In genomic region chr6:2862712-2863174, GRCh38 we compare ENCODE assay signal across 7 cellular contexts. TPM values are rescaled to one million over a fixed set of nuclear protein-coding genes. Genes with fewer than 3 reads are reported as not detected.
DNase-seq lines count a peak whose midpoint lies in the region; ATAC-seq and TF ChIP-seq lines count a peak whose summit lies in the region.

No MANE protein-coding gene starts in this region.

- H3K9me2 ChIP-seq in GM23338 (ENCODE audit: insufficient read depth) (0 out of 2 replicates have a peak, but pooled peaks cover 4% of the 10 kb centered on the region), Karpas-422 (replicated peaks; ENCODE audit: insufficient read depth, low read length) (no peaks in the 10 kb centered on the region)

- H3K4me2 ChIP-seq in GM23338: 0 out of 2 replicates have a peak overlapping the region, but pooled peaks have one; percentile 11
- peak overlapping the region; percentile 71 for H3K4me2 ChIP-seq in Karpas-422 (ENCODE audit: low read depth, low read length, poor library complexity, severe bottlenecking)

- H4K20me1 ChIP-seq in GM23338 (replicated peaks; ENCODE audit: insufficient read depth) (no peaks in the 10 kb centered on the region), Karpas-422 (ENCODE audit: insufficient read depth, low read depth, low read length) (no peaks in the 10 kb centered on the region)

- H3K4me1 ChIP-seq in GM23338 (ENCODE audit: insufficient read depth) (peaks cover 49% of the 10 kb centered on the region), Karpas-422 (ENCODE audit: low read length) (peaks cover 83% of the 10 kb centered on the region)

- H3K36me3 ChIP-seq in GM23338 (ENCODE audit: insufficient read depth) (no peaks in the 10 kb centered on the region), Karpas-422 (ENCODE audit: insufficient read depth, low read length) (no peaks in the 10 kb centered on the region)

- peak overlapping the region; percentile 62 for H3K9ac ChIP-seq in Karpas-422 (ENCODE audit: low read length)

- H3K4me3 ChIP-seq in GM23338 (no peak overlapping the region), Karpas-422 (ENCODE audit: low read length) (peak overlapping the region; percentile 42)

- H3F3A ChIP-seq in GM23338 (replicated peaks; ENCODE audit: low read depth): no peaks in the 10 kb centered on the region

- H3K4me1 Mint-ChIP-seq in GM23338 (peaks cover 62% of the 10 kb centered on the region), immature natural killer cell (peaks cover 39 to 54% of the 10 kb centered on the region in 2 donors)

- H3K36me3 Mint-ChIP-seq in GM23338 (ENCODE audit: low read depth) (peaks cover 7% of the 10 kb centered on the region; the same call in 2 of the 3 replicates), immature natural killer cell (peaks cover 0 to 3% (median 0%) of the 10 kb centered on the region in 3 donors)

- H3K27ac Mint-ChIP-seq in GM23338: no peak overlapping the region
- peak overlapping the region in 4 of 6 donors; percentile 92 to 96 (median 95) for H3K27ac Mint-ChIP-seq in immature natural killer cell

- no peaks in the 10 kb centered on the region for H3K9me3 Mint-ChIP-seq in GM23338
- no peaks in the 10 kb centered on the region for H3K9me3 Mint-ChIP-seq in immature natural killer cell

- H3K27me3 Mint-ChIP-seq in GM23338 (ENCODE audit: insufficient read depth, low read depth, poor library complexity) (peaks cover 15% of the 10 kb centered on the region), immature natural killer cell (ENCODE audit: low read depth in 3 of 3) (peaks cover 2 to 20% (median 14%) of the 10 kb centered on the region in 3 donors)

- H3K79me2 ChIP-seq in GM23338 (replicated peaks; ENCODE audit: insufficient read depth): no peaks in the 10 kb centered on the region
- no peaks in the 10 kb centered on the region for H3K79me2 ChIP-seq in Karpas-422 (ENCODE audit: low read length)

- no peaks in the 10 kb centered on the region for H3K27me3 ChIP-seq in GM23338 (ENCODE audit: insufficient read depth)
- H3K27me3 ChIP-seq in Karpas-422 (ENCODE audit: low read length): no peaks in the 10 kb centered on the region

- H2AFZ ChIP-seq in GM23338 (no peak overlapping the region), Karpas-422 (ENCODE audit: low read length) (no peak overlapping the region)

- TF ChIP-seq CTCF in GM23338 (conservative IDR thresholded peaks at IDR 0.05; ENCODE audit: low read depth in 2 of 2): no peak

- H3K9me3 ChIP-seq in Karpas-422 (ENCODE audit: low read length): no peaks in the 10 kb centered on the region

- H3K4me3 Mint-ChIP-seq in GM23338 (no peak overlapping the region), immature natural killer cell (no peak overlapping the region)

- no peak overlapping the region for H3K27ac ChIP-seq in GM23338 (ENCODE audit: low read depth)
- H3K27ac ChIP-seq in Karpas-422 (ENCODE audit: low read length): peak overlapping the region; percentile 99

- DNase-seq in GM23338 (ENCODE audit: low spot score) (no peak), Karpas-422 (peak; percentile 86), immature natural killer cell (no peak), foreskin melanocyte (no peak), NCI-H82 (lab: John Stamatoyannopoulos, UW) (no peak)
- DNase-seq in effector CD4-positive, alpha-beta T cell: no peak

- ATAC-seq in GM18907 (IDR thresholded peaks at IDR 0.05; ENCODE audit: unreplicated experiment) (peak; percentile 49), GM23338 (no peak)

TF ChIP-seq in GM23338, 12 proteins besides CTCF, POLR2A, EP300 and RAD21 (continues in another document):
- TF ChIP-seq ZNF462 (CRISPR knock-in tag; IDR thresholded peaks at IDR 0.05) (no peak), CREB1 (CRISPR knock-in tag; IDR thresholded peaks at IDR 0.05; ENCODE audit: low read depth) (no peak), EZH2phosphoT487 (IDR thresholded peaks at IDR 0.05; ENCODE audit: unreplicated experiment) (no peak), POLR2AphosphoS5 (IDR thresholded peaks at IDR 0.05; ENCODE audit: low read depth) (no peak), JUNB (IDR thresholded peaks at IDR 0.05; ENCODE audit: unreplicated experiment) (no peak), ETS1 (IDR thresholded peaks at IDR 0.05) (no peak), ZNF114 (CRISPR knock-in tag; IDR thresholded peaks at IDR 0.05) (no peak), NANOG (IDR thresholded peaks at IDR 0.05; ENCODE audit: borderline replicate concordance) (no peak), STAT1 (IDR thresholded peaks at IDR 0.05; ENCODE audit: unreplicated experiment) (no peak), EZH2 (IDR thresholded peaks at IDR 0.05; ENCODE audit: low read depth, unreplicated experiment) (no peak), ZNF331 (CRISPR knock-in tag; IDR thresholded peaks at IDR 0.05; ENCODE audit: low read depth) (no peak)

RNA-seq across cellular contexts. Expression of gene SERPINB1, which starts 21.1 kb away (rescaled TPM):
- 5.6 and 8.4 TPM in 2 replicates for total RNA-seq in GM23338 (2014; rRNA removed; shearing (Covaris generic))
- 6.5 and 7.2 TPM in 2 replicates for polyA plus RNA-seq in GM23338 (2016; fragmentation: Nextera tagmentation; extraction: Ambion mirVana)
- total RNA-seq in Karpas-422 (2014; rRNA removed; shearing (Covaris generic); ENCODE audit: low replicate concordance): 0.22 TPM in 1 of 2 replicates, not detected in the other
- polyA plus RNA-seq in immature natural killer cell: 100 to 1,000 TPM; 108 to 164 (median 162) TPM

RNA-seq across cellular contexts. Expression of gene SERPINB9, which starts 40.4 kb away (rescaled TPM):
- 65.0 and 71.3 TPM in 2 replicates for total RNA-seq in GM23338 (2014; rRNA removed; shearing (Covaris generic))
- polyA plus RNA-seq in GM23338 (2016; fragmentation: Nextera tagmentation; extraction: Ambion mirVana) (46.6 and 47.4 TPM in 2 replicates), immature natural killer cell (10 to 100 TPM; 20.7 to 50.4 (median 21.7) TPM)
- 55.6 and 107 TPM in 2 replicates for total RNA-seq in Karpas-422 (2014; rRNA removed; shearing (Covaris generic); ENCODE audit: low replicate concordance)
